In the genomic region with DNA sequence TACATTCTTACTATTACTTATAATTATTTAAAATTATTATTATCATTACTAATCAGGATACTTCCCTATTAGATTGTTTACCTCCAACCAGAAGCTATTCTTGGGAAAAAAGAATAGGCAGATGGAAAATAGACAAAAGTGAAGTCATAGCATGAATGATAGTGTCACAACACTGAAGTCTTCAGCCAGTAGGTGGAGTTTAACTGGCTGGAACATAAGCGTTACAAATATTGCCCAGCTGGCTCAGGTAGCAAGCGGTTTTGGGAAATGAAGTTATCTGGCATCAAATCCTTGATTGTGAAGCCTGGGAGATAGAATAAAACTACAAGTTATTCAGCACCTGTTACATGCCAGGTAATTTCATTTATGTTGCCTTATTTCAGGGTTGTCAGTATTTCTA, we compare ENCODE assay signal across 12 cellular contexts.
DNase-seq lines count a peak whose midpoint lies in the region; ATAC-seq and TF ChIP-seq lines count a peak whose summit lies in the region.
"Had no signal": no experiment of that assay in that cellular context is flagged by ENCODE, and none has a peak within 500 bp of the region (broad histone marks: within the 10 kb centered on the region; RNA-seq: fewer than 3 reads in every experiment).

No MANE protein-coding gene starts in this region.

- POLR2A ChIA-PET in CD8-positive, alpha-beta T cell (lab: Charles Lee), result interaction anchor here (0.6 kb wide), 1 partner anchor 57 kb away, joined by 6 read pairs; no protein-coding TSS in a partner anchor

- WGBS in GM23248 (ENCODE audit: low coverage in 1 of 2, low lambda C conversion rate in 2 of 2, missing lambda C conversion rate in 2 of 2), 2 experiments, result 37 to 50% methylated on average over 2 of the region's 2 CpGs

- H3F3A ChIP-seq in GM23248 (ENCODE audit: insufficient read depth) (no peaks in the 10 kb centered on the region), neural progenitor cell (ENCODE audit: low read depth) (no peaks in the 10 kb centered on the region)

- DNase-seq in GM23248 (peak; percentile 21), LoVo (ENCODE audit: low spot score) (peak; percentile 35), dermis blood vessel endothelial cell (peak; percentile 17), neural progenitor cell (ENCODE audit: low spot score) (peak; percentile 17), caudate nucleus (lab: John Stamatoyannopoulos, UW) (no peak)
- no peak for DNase-seq in CD8-positive, alpha-beta T cell
- DNase-seq: activated B cell treated with CpG ODN at 0.5 μM for 24 hours, adrenal gland, nephron progenitor cell had no signal

- H3K27ac Mint-ChIP-seq in neural progenitor cell, result no peak overlapping the region
- no peak overlapping the region for H3K27ac Mint-ChIP-seq in CD8-positive, alpha-beta T cell
- H3K27ac Mint-ChIP-seq: activated B cell treated with CpG ODN at 0.5 μM for 24 hours, IgD-negative memory B cell, nephron progenitor cell had no signal

- no peak overlapping the region for H3K9ac ChIP-seq in GM23248
- no peak overlapping the region for H3K9ac ChIP-seq in neural progenitor cell

- H3K4me2 ChIP-seq in GM23248 (ENCODE audit: unreplicated experiment) (no peak overlapping the region), neural progenitor cell (no peak overlapping the region)

- in situ Hi-C loops in GM23248 (cut with MboI), result no loop called here

- CTCF ChIA-PET in CD8-positive, alpha-beta T cell (lab: Charles Lee), result no interaction called here

- intact Hi-C loops in CD8-positive, alpha-beta T cell (cut with DNase I, micrococcal nuclease), result no loop called here

- no peaks in the 10 kb centered on the region for H4K20me1 ChIP-seq in GM23248 (ENCODE audit: insufficient read depth)
- H4K20me1 ChIP-seq in neural progenitor cell (ENCODE audit: low read depth), result no peaks in the 10 kb centered on the region

- peak; percentile 26 for TF ChIP-seq CTCF in neural progenitor cell (IDR thresholded peaks at IDR 0.05)
- TF ChIP-seq CTCF in CD8-positive, alpha-beta T cell (IDR thresholded peaks at IDR 0.05), result no peak

- H2AFZ ChIP-seq in GM23248, result no peak overlapping the region
- no peak overlapping the region for H2AFZ ChIP-seq in neural progenitor cell (replicated peaks)

- H3K27me3 ChIP-seq in GM23248 (replicated peaks; ENCODE audit: insufficient read depth), result no peaks in the 10 kb centered on the region
- H3K27me3 ChIP-seq in neural progenitor cell, result no peaks in the 10 kb centered on the region
- no peaks in the 10 kb centered on the region for H3K27me3 ChIP-seq in CD8-positive, alpha-beta T cell (ENCODE audit: insufficient read depth, low read length)
- H3K27me3 ChIP-seq: adrenal gland had no signal

- H3K79me2 ChIP-seq in GM23248 (ENCODE audit: insufficient read depth) (no peaks in the 10 kb centered on the region), neural progenitor cell (ENCODE audit: low read depth) (no peaks in the 10 kb centered on the region)

- no peak overlapping the region for H3K4me3 ChIP-seq in GM23248
- no peak overlapping the region for H3K4me3 ChIP-seq in neural progenitor cell
- H3K4me3 ChIP-seq in CD8-positive, alpha-beta T cell (ENCODE audit: low read depth, low read length), result no peak overlapping the region
- H3K4me3 ChIP-seq: adrenal gland, HAP-1 had no signal

- H3K36me3 ChIP-seq in GM23248 (ENCODE audit: low read depth) (no peaks in the 10 kb centered on the region), neural progenitor cell (no peaks in the 10 kb centered on the region)
- no peaks in the 10 kb centered on the region for H3K36me3 ChIP-seq in CD8-positive, alpha-beta T cell (ENCODE audit: insufficient read depth, low read length)
- H3K36me3 ChIP-seq: adrenal gland, HAP-1 had no signal

- H3K9me2 ChIP-seq in GM23248 (ENCODE audit: insufficient read depth), result no peaks in the 10 kb centered on the region

- H3K4me1 ChIP-seq in GM23248 (ENCODE audit: insufficient read depth), result no peaks in the 10 kb centered on the region
- peaks cover 1% of the 10 kb centered on the region for H3K4me1 ChIP-seq in neural progenitor cell
- no peaks in the 10 kb centered on the region for H3K4me1 ChIP-seq in CD8-positive, alpha-beta T cell (ENCODE audit: insufficient read depth, low read length)
- H3K4me1 ChIP-seq: adrenal gland, HAP-1 had no signal

- ATAC-seq in CD8-positive, alpha-beta T cell, result no peak
- no peak for ATAC-seq in GM21528 (IDR thresholded peaks at IDR 0.05; ENCODE audit: low FRiP score, unreplicated experiment)

- peaks cover 9% of the 10 kb centered on the region for H3K4me1 Mint-ChIP-seq in neural progenitor cell
- H3K4me1 Mint-ChIP-seq in CD8-positive, alpha-beta T cell (ENCODE audit: low read depth), result no peaks in the 10 kb centered on the region
- H3K4me1 Mint-ChIP-seq: activated B cell treated with CpG ODN at 0.5 μM for 24 hours, IgD-negative memory B cell had no signal

- no peaks in the 10 kb centered on the region for H3K9me3 ChIP-seq in GM23248 (ENCODE audit: low read depth)
- no peaks in the 10 kb centered on the region for H3K9me3 ChIP-seq in neural progenitor cell (ENCODE audit: low read depth)
- H3K9me3 ChIP-seq in CD8-positive, alpha-beta T cell (ENCODE audit: low read length), result no peaks in the 10 kb centered on the region
- H3K9me3 ChIP-seq: adrenal gland, HAP-1 had no signal

- H3K9me3 Mint-ChIP-seq in neural progenitor cell, result no peaks in the 10 kb centered on the region
- peaks cover 5% of the 10 kb centered on the region for H3K9me3 Mint-ChIP-seq in CD8-positive, alpha-beta T cell
- H3K9me3 Mint-ChIP-seq: activated B cell treated with CpG ODN at 0.5 μM for 24 hours, IgD-negative memory B cell, nephron progenitor cell had no signal

- H3K4me3 Mint-ChIP-seq in neural progenitor cell, result no peak overlapping the region
- no peak overlapping the region for H3K4me3 Mint-ChIP-seq in CD8-positive, alpha-beta T cell
- H3K4me3 Mint-ChIP-seq: activated B cell treated with CpG ODN at 0.5 μM for 24 hours, IgD-negative memory B cell, nephron progenitor cell had no signal

- H3K36me3 Mint-ChIP-seq in neural progenitor cell, result no peaks in the 10 kb centered on the region
- no peaks in the 10 kb centered on the region for H3K36me3 Mint-ChIP-seq in CD8-positive, alpha-beta T cell
- H3K36me3 Mint-ChIP-seq: IgD-negative memory B cell had no signal

- H3K27me3 Mint-ChIP-seq in neural progenitor cell (ENCODE audit: insufficient read depth, low read depth), result peaks cover 5% of the 10 kb centered on the region
- no peaks in the 10 kb centered on the region for H3K27me3 Mint-ChIP-seq in CD8-positive, alpha-beta T cell (ENCODE audit: low read depth)
- H3K27me3 Mint-ChIP-seq: activated B cell treated with CpG ODN at 0.5 μM for 24 hours, IgD-negative memory B cell had no signal

- H3K27ac ChIP-seq in GM23248 (no peak overlapping the region), neural progenitor cell (no peak overlapping the region), caudate nucleus (ENCODE audit: low read depth, low read length) (no peak overlapping the region)
- H3K27ac ChIP-seq in CD8-positive, alpha-beta T cell (ENCODE audit: low read depth, low read length), result no peak overlapping the region
- H3K27ac ChIP-seq: adrenal gland had no signal

Comparison
In these comparisons a context has a peak if more than half of its experiments do, and no peak if none do; other contexts are left out.
1. DNase-seq: peak in GM23248 (single experiment), LoVo (single experiment), dermis blood vessel endothelial cell (single experiment) and neural progenitor cell (single experiment); none in caudate nucleus (0 of 61) and CD8-positive, alpha-beta T cell (0 of 7).